1 cellular context compared by ENCODE assay signal in genomic region chr16:68902376-68903345, GRCh38.
TF ChIP-seq lines count a peak whose summit lies in the region.

No MANE protein-coding gene starts in this region.

TF ChIP-seq in K562, 482 proteins besides CTCF, POLR2A, EP300 and RAD21 (continued from another document):
- TF ChIP-seq ARID4B (CRISPR knock-in tag; IDR thresholded peaks at IDR 0.05): no peak
- TF ChIP-seq ZNF384 (IDR thresholded peaks at IDR 0.05; ENCODE audit: low read depth, low read length): 0 out of 2 replicates have a peak, but pooled peaks have one; percentile 39
- TF ChIP-seq, protein P1, sequence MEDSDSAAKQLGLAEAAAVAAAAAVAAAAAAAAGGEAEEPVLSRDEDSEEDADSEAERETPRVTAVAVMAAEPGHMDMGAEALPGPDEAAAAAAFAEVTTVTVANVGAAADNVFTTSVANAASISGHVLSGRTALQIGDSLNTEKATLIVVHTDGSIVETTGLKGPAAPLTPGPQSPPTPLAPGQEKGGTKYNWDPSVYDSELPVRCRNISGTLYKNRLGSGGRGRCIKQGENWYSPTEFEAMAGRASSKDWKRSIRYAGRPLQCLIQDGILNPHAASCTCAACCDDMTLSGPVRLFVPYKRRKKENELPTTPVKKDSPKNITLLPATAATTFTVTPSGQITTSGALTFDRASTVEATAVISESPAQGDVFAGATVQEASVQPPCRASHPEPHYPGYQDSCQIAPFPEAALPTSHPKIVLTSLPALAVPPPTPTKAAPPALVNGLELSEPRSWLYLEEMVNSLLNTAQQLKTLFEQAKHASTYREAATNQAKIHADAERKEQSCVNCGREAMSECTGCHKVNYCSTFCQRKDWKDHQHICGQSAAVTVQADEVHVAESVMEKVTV (CRISPR knock-in tag; IDR thresholded peaks at IDR 0.05): peak; percentile 70
